16 cellular contexts compared by ENCODE assay signal in the genomic region with DNA sequence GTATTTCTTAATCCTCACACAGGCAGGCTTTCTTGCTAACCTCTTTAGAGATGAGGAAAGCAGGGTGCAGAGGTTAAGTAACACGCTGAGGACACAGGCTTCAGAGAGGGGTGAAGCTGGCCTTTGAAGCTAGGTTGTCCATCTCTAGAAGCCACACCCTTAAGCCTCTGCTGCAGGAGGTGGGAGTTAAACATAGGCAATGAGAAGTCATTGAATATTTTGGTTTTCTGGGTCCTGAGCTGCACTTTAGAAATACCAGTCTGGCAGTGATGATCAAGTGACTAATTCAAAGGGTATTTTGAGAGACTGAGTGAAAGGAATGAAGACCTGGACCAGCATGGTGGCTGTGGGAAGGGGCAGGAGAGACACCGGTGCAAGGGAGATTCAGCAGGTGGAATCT. TPM values are rescaled to one million over a fixed set of nuclear protein-coding genes. Genes with fewer than 3 reads are reported as not detected.
DNase-seq lines count a peak whose midpoint lies in the region; ATAC-seq and TF ChIP-seq lines count a peak whose summit lies in the region.
"Had no signal": no experiment of that assay in that cellular context is flagged by ENCODE, and none has a peak within 500 bp of the region (broad histone marks: within the 10 kb centered on the region; RNA-seq: fewer than 3 reads in every experiment).

No MANE protein-coding gene starts in this region.

- H3K27me3 ChIP-seq in gastroesophageal sphincter = peaks cover 6% of the 10 kb centered on the region
- H3K27me3 ChIP-seq: ascending aorta, neural progenitor cell, testis had no signal

- no peak for TF ChIP-seq EP300 in gastroesophageal sphincter (IDR thresholded peaks at IDR 0.05)

- no peaks in the 10 kb centered on the region for H3K36me3 ChIP-seq in gastroesophageal sphincter
- H3K36me3 ChIP-seq: ascending aorta, neural progenitor cell had no signal

- DNase-seq in AG08395 (ENCODE audit: low spot score) = peak; percentile 74
- DNase-seq in M059J (ENCODE audit: low read depth) = peak; percentile 76
- no peak for DNase-seq in epithelial cell of prostate (ENCODE audit: low read depth, low spot score)
- peak; percentile 42 for DNase-seq in myocyte (ENCODE audit: low read depth)
- DNase-seq in cardiac septum (ENCODE audit: low spot score) = no peak
- no peak for DNase-seq in NCI-H524 (lab: John Stamatoyannopoulos, UW)
- no peak for DNase-seq in mucosa of gallbladder (ENCODE audit: low spot score)
- DNase-seq: activated CD4-positive, alpha-beta T cell treated with anti-CD3 and anti-CD28 coated beads for 48 hours; DMS 273 treated with DMSO at 0.1 percent for 48 hours; NCI-H510A; testis had no signal

- H3K27ac ChIP-seq in epithelial cell of prostate (peak overlapping the region; percentile 87), gastroesophageal sphincter (no peak overlapping the region)
- H3K27ac ChIP-seq: neural progenitor cell, testis had no signal

- 100% methylated on average over 1 of the region's 2 CpGs for WGBS in gastroesophageal sphincter (ENCODE audit: low coverage in 1 of 2), 2 donors

- no peak for ATAC-seq in gastroesophageal sphincter

- H3K4me1 ChIP-seq in gastroesophageal sphincter = no peaks in the 10 kb centered on the region

- intact Hi-C loops in cardiac septum (cut with DNase I) = no loop called here

- H3K9me3 ChIP-seq in gastroesophageal sphincter = no peaks in the 10 kb centered on the region
- H3K9me3 ChIP-seq: ascending aorta, testis had no signal

- TF ChIP-seq POLR2A in gastroesophageal sphincter (IDR thresholded peaks at IDR 0.05) = no peak

- H3K4me3 ChIP-seq in gastroesophageal sphincter = no peak overlapping the region
- H3K4me3 ChIP-seq: ascending aorta, lung, neural progenitor cell, testis had no signal

- TF ChIP-seq CTCF in gastroesophageal sphincter (IDR thresholded peaks at IDR 0.05) = no peak

RNA-seq across cellular contexts. Expression of a gene that starts 9.9 kb away (rescaled TPM):
- 0.22 and 1.5 TPM in 2 replicates for total RNA-seq in M059J (2014; rRNA removed; shearing (Covaris generic))
- total RNA-seq in myocyte (12.0 and 14.8 TPM in 2 replicates), cardiac septum (1.2 TPM), gastroesophageal sphincter (1 to 10 TPM in 1 of 4 donors, under 1 TPM in 2, not detected in 1; 0.31 to 1.1 (median 0.81) TPM), mucosa of gallbladder (158 TPM)
- polyA plus RNA-seq in myocyte (2012) = 5.7 TPM
- total RNA-seq: HT-29 had no signal

Comparison
In these comparisons a context has a peak if more than half of its experiments do, and no peak if none do; other contexts are left out.
1. DNase-seq: peak in AG08395 (single experiment), M059J (single experiment) and myocyte (single experiment); none in epithelial cell of prostate (single experiment), cardiac septum (single experiment), NCI-H524 (0 of 2) and mucosa of gallbladder (single experiment).
2. RNA of a gene that starts 9.9 kb away (total RNA-seq): 158 TPM in mucosa of gallbladder (single experiment); 12.0 to 14.8 TPM in myocyte, 0.22 to 1.5 TPM in M059J, 1.2 TPM in cardiac septum (single experiment) and 0.31 to 1.1 TPM in gastroesophageal sphincter; every median in the first group is over 10 times any median in the second.